ENCODE assay signal across 9 cellular contexts in genomic region chr7:41695661-41696322, GRCh38. TPM values are rescaled to one million over a fixed set of nuclear protein-coding genes. Genes with fewer than 3 reads are reported as not detected.
DNase-seq lines count a peak whose midpoint lies in the region; ATAC-seq, FAIRE-seq and TF ChIP-seq lines count a peak whose summit lies in the region.
"Had no signal": no experiment of that assay in that cellular context is flagged by ENCODE, and none has a peak within 500 bp of the region (broad histone marks: within the 10 kb centered on the region; RNA-seq: fewer than 3 reads in every experiment).

No MANE protein-coding gene starts in this region.

- H3K4me3 ChIP-seq in endothelial cell of umbilical vein (replicated peaks in 1 of 3; ENCODE audit: insufficient read depth in 1 of 3, low read depth in 1 of 3, low read length in 3 of 3) (peak overlapping the region; percentile 24 to 94 (median 31)), tibial artery (peak overlapping the region; percentile 70 to 72)

- peak overlapping the region; percentile 86 for H3K27ac Mint-ChIP-seq in mesothelial cell of epicardium
- H3K27ac Mint-ChIP-seq: activated naive CD8-positive, alpha-beta T cell treated with anti-CD3 and anti-CD28 coated beads, Interleukin-2, amount 10 ng/mL, durations not matched to agents 7 days and 5 days had no signal

- H3K27me3 ChIP-seq in endothelial cell of umbilical vein (ENCODE audit: control insufficient read depth in 2 of 2, insufficient read depth in 2 of 2, low read length in 2 of 2): no peaks in the 10 kb centered on the region
- no peaks in the 10 kb centered on the region for H3K27me3 ChIP-seq in tibial artery

- H3K4me2 ChIP-seq in endothelial cell of umbilical vein (ENCODE audit: insufficient read depth, low read length): peak overlapping the region; percentile 85

- H3K9ac ChIP-seq in endothelial cell of umbilical vein (replicated peaks; ENCODE audit: extremely low read depth, insufficient read depth, low read length): peak overlapping the region; percentile 97

- H3K4me1 ChIP-seq in endothelial cell of umbilical vein (ENCODE audit: control insufficient read depth, extremely low read depth, insufficient read depth, low read length): peaks cover 49% of the 10 kb centered on the region
- peaks cover 0 to 57% (median 40%) of the 10 kb centered on the region in 4 donors for H3K4me1 ChIP-seq in tibial artery

- H3K9me3 ChIP-seq in endothelial cell of umbilical vein (replicated peaks; ENCODE audit: control insufficient read depth, insufficient read depth, low read length) (no peaks in the 10 kb centered on the region), tibial artery (no peaks in the 10 kb centered on the region)

- H3K27ac ChIP-seq in endothelial cell of umbilical vein (ENCODE audit: insufficient read depth, low read depth, low read length) (peak overlapping the region; percentile 98), tibial artery (peak overlapping the region; percentile 95 to 97)

- no peaks in the 10 kb centered on the region for H4K20me1 ChIP-seq in endothelial cell of umbilical vein (replicated peaks; ENCODE audit: control insufficient read depth, extremely low read depth, insufficient read depth, low read length)

- dilution Hi-C loops in endothelial cell of umbilical vein (cut with MboI; ENCODE audit: extremely low pct_ligation_motif_present, low sequenced_read_pairs): no loop called here

- CTCF ChIA-PET in endothelial cell of umbilical vein (lab: Charles Lee): interaction anchor here (0.7 to 2.6 kb wide), 20 partner anchors 9 to 1463 kb away, joined by 3 to 24 read pairs (median 5); no protein-coding TSS in a partner anchor

- intact Hi-C loops in endothelial cell of umbilical vein (cut with micrococcal nuclease): loop anchor here (1.0 to 10.0 kb wide), 10 partner anchors 9 to 692 kb away; no protein-coding TSS in a partner anchor
- intact Hi-C loops in tibial artery (cut with DNase I; ENCODE audit: low total_unique reads): loop anchor here (5.0 to 10.0 kb wide), 2 partner anchors 851 to 1493 kb away; no protein-coding TSS in a partner anchor

- no peaks in the 10 kb centered on the region for H3K9me3 Mint-ChIP-seq in mesothelial cell of epicardium
- H3K9me3 Mint-ChIP-seq: activated naive CD8-positive, alpha-beta T cell treated with anti-CD3 and anti-CD28 coated beads, Interleukin-2, amount 10 ng/mL, durations not matched to agents 7 days and 5 days had no signal

- no peak for TF ChIP-seq CTCF in endothelial cell of umbilical vein (IDR thresholded peaks at IDR 0.05; ENCODE audit: extremely low read depth in 1 of 2, insufficient read depth in 1 of 2, low read depth in 1 of 2, low read length in 2 of 2)
- no peak for TF ChIP-seq CTCF in mesothelial cell of epicardium (IDR thresholded peaks at IDR 0.05; ENCODE audit: unreplicated experiment)
- TF ChIP-seq CTCF in tibial artery (IDR thresholded peaks at IDR 0.05): no peak

- peak; percentile 78 for FAIRE-seq in endothelial cell of umbilical vein (lab: Jason Lieb, UNC)

- peak overlapping the region; percentile 83 for H2AFZ ChIP-seq in endothelial cell of umbilical vein (ENCODE audit: low read depth, low read length)

- TF ChIP-seq POLR2A in endothelial cell of umbilical vein (IDR thresholded peaks at IDR 0.05; ENCODE audit: low read depth, low read length): peak; percentile 67

- peaks cover 13% of the 10 kb centered on the region for H3K36me3 Mint-ChIP-seq in mesothelial cell of epicardium
- H3K36me3 Mint-ChIP-seq: activated naive CD8-positive, alpha-beta T cell treated with anti-CD3 and anti-CD28 coated beads, Interleukin-2, amount 10 ng/mL, durations not matched to agents 7 days and 5 days had no signal

- BruUV-seq in endothelial cell of umbilical vein (replicated peaks; lab: Mats Ljungman, UMichigan): TSS peak; percentile 2

- peaks cover 89% of the 10 kb centered on the region for H3K4me1 Mint-ChIP-seq in mesothelial cell of epicardium
- H3K4me1 Mint-ChIP-seq: activated naive CD8-positive, alpha-beta T cell treated with anti-CD3 and anti-CD28 coated beads, Interleukin-2, amount 10 ng/mL, durations not matched to agents 7 days and 5 days had no signal

- POLR2A ChIA-PET in endothelial cell of umbilical vein (lab: Charles Lee): no interaction called here

- DNase-seq in LHCN-M2 (ENCODE audit: low read depth) (peak; percentile 89), endothelial cell of umbilical vein (ENCODE audit: low read depth, low spot score) (no peak), mesothelial cell of epicardium (ENCODE audit: low spot score in 2 of 2, unreplicated experiment in 2 of 2) (no peak), tibial artery (no peak), NCI-H82 treated with DMSO at 0.1 percent for 48 hours (lab: John Stamatoyannopoulos, UW; ENCODE audit: unreplicated experiment) (no peak)

- H3K27me3 Mint-ChIP-seq in mesothelial cell of epicardium (ENCODE audit: low read depth): no peaks in the 10 kb centered on the region

- peak overlapping the region; percentile 75 for H3K4me3 Mint-ChIP-seq in mesothelial cell of epicardium
- H3K4me3 Mint-ChIP-seq: activated naive CD8-positive, alpha-beta T cell treated with anti-CD3 and anti-CD28 coated beads, Interleukin-2, amount 10 ng/mL, durations not matched to agents 7 days and 5 days had no signal

- H3K9me1 ChIP-seq in endothelial cell of umbilical vein (replicated peaks; ENCODE audit: control insufficient read depth, extremely low read depth, insufficient read depth, low read length): no peaks in the 10 kb centered on the region

- ATAC-seq in HG03460 (IDR thresholded peaks at IDR 0.05; ENCODE audit: unreplicated experiment) (no peak), GM21528 (IDR thresholded peaks at IDR 0.05; ENCODE audit: low FRiP score, unreplicated experiment) (no peak), HG03520 (IDR thresholded peaks at IDR 0.05; ENCODE audit: unreplicated experiment) (no peak)

- peaks cover 78% of the 10 kb centered on the region for H3K79me2 ChIP-seq in endothelial cell of umbilical vein (ENCODE audit: control insufficient read depth, insufficient read depth, low read length)

- H3K36me3 ChIP-seq in endothelial cell of umbilical vein (ENCODE audit: control insufficient read depth in 2 of 2, extremely low read depth in 1 of 2, insufficient read depth in 2 of 2, low read length in 2 of 2) (peaks cover 2% of the 10 kb centered on the region in 2 experiments), tibial artery (no peaks in the 10 kb centered on the region)

TF ChIP-seq in endothelial cell of umbilical vein, 7 proteins besides CTCF, POLR2A, EP300 and RAD21:
- TF ChIP-seq FOS (IDR thresholded peaks at IDR 0.05; ENCODE audit: borderline replicate concordance, insufficient read depth, low read length) (no peak), POLR2AphosphoS5 (IDR thresholded peaks at IDR 0.05; ENCODE audit: insufficient read depth, low read depth, low read length) (no peak), MYC (IDR thresholded peaks at IDR 0.05; ENCODE audit: low read depth, low read length) (no peak), GATA2 (IDR thresholded peaks at IDR 0.05; ENCODE audit: insufficient read depth, insufficient read length, low read depth, low read length) (peak; percentile 69), JUN (IDR thresholded peaks at IDR 0.05; ENCODE audit: borderline replicate concordance, insufficient read depth, insufficient read length, low read depth) (peak; percentile 65), EZH2 (IDR thresholded peaks at IDR 0.05; ENCODE audit: borderline replicate concordance, low read depth, low read length, severe bottlenecking) (no peak), MAX (IDR thresholded peaks at IDR 0.05; ENCODE audit: insufficient read depth, insufficient read length) (no peak)

RNA-seq across cellular contexts. Expression of gene INHBA, which starts 7.1 kb away (rescaled TPM):
- total RNA-seq in LHCN-M2 (2014; rRNA removed) (3.0 and 3.6 TPM in 2 replicates), endothelial cell of umbilical vein (23.2 and 32.3 TPM in 2 replicates), mesothelial cell of epicardium (47.6 to 51.4 TPM (median 50.6 TPM) in 3 replicates)
- 37.6 TPM for polyA plus RNA-seq in LHCN-M2 (2012)
- 21.4 and 22.9 TPM in 2 replicates for polyA plus RNA-seq in endothelial cell of umbilical vein
- polyA plus RNA-seq in endothelial cell of umbilical vein (2011; cell fraction: cytosol; rRNA removed): 19.5 and 20.3 TPM in 2 replicates
- 46.6 and 47.7 TPM in 2 replicates for polyA plus RNA-seq in endothelial cell of umbilical vein (2011; cell fraction: nucleus; rRNA removed)
- polyA plus RNA-seq in endothelial cell of umbilical vein (2012): 36.2 and 75.7 TPM in 2 replicates
- polyA minus RNA-seq in endothelial cell of umbilical vein: 104 and 126 TPM in 2 replicates
- not detected for polyA minus RNA-seq in endothelial cell of umbilical vein (2011; cell fraction: cytosol; rRNA and poly(A)+ RNA removed)
- 69.5 and 79.6 TPM in 2 replicates for polyA minus RNA-seq in endothelial cell of umbilical vein (2011; cell fraction: nucleus; rRNA and poly(A)+ RNA removed)
- total RNA-seq: activated naive CD8-positive, alpha-beta T cell treated with anti-CD3 and anti-CD28 coated beads, Interleukin-2, amount 10 ng/mL, durations not matched to agents 7 days and 5 days had no signal
